Comparison of ENCODE assay signal across 9 cellular contexts in genomic region chr11:35661539-35661938, GRCh38. TPM values are rescaled to one million over a fixed set of nuclear protein-coding genes. Genes with fewer than 3 reads are reported as not detected.
DNase-seq lines count a peak whose midpoint lies in the region; ATAC-seq and TF ChIP-seq lines count a peak whose summit lies in the region.
"Had no signal": no experiment of that assay in that cellular context is flagged by ENCODE, and none has a peak within 500 bp of the region (broad histone marks: within the 10 kb centered on the region; RNA-seq: fewer than 3 reads in every experiment).

No MANE protein-coding gene starts in this region.

- ATAC-seq in DND-41 (ENCODE audit: insufficient read depth, low read depth) (no peak), psoas muscle (no peak), GM19023 (IDR thresholded peaks at IDR 0.05; ENCODE audit: unreplicated experiment) (no peak), HG03159 (IDR thresholded peaks at IDR 0.05; ENCODE audit: unreplicated experiment) (no peak)

- H3K36me3 ChIP-seq in DND-41 (ENCODE audit: insufficient read depth, low read length) (no peaks in the 10 kb centered on the region), PC-9 (ENCODE audit: low read depth) (peaks cover 21% of the 10 kb centered on the region), esophagus squamous epithelium (peaks cover 0 to 8% (median 0%) of the 10 kb centered on the region in 3 donors), psoas muscle (ENCODE audit: insufficient read depth in 1 of 2, low read depth in 1 of 2) (no peaks in the 10 kb centered on the region)

- WGBS in esophagus squamous epithelium, 2 donors: 17 to 18% methylated on average over 5 of the region's 5 CpGs
- WGBS in psoas muscle, 3 donors: 18 to 34% (median 26%) methylated on average over 5 of the region's 5 CpGs

- no peaks in the 10 kb centered on the region for H3K9me2 ChIP-seq in PC-9 (ENCODE audit: insufficient read depth)

- intact Hi-C loops in PC-9 (cut with micrococcal nuclease; ENCODE audit: unreplicated experiment): loop anchor here (5.0 kb wide), 2 partner anchors 136 to 174 kb away; no protein-coding TSS in a partner anchor
- intact Hi-C loops in esophagus squamous epithelium (cut with DNase I): no loop called here
- intact Hi-C loops in psoas muscle (cut with DNase I): no loop called here

- TF ChIP-seq CTCF in DND-41 (IDR thresholded peaks at IDR 0.05; ENCODE audit: borderline replicate concordance, extremely low read depth, low read length, poor library complexity, severe bottlenecking): no peak
- no peak for TF ChIP-seq CTCF in PC-9 (conservative IDR thresholded peaks at IDR 0.05)
- TF ChIP-seq CTCF in esophagus squamous epithelium (IDR thresholded peaks at IDR 0.05): no peak
- no peak for TF ChIP-seq CTCF in psoas muscle (IDR thresholded peaks at IDR 0.05)

- H4K20me1 ChIP-seq in DND-41 (ENCODE audit: insufficient read depth, low read length) (no peaks in the 10 kb centered on the region), PC-9 (ENCODE audit: insufficient read depth) (no peaks in the 10 kb centered on the region)

- H3K4me1 ChIP-seq in DND-41 (ENCODE audit: insufficient read depth, low read length): peaks cover 17% of the 10 kb centered on the region
- H3K4me1 ChIP-seq in PC-9 (replicated peaks; ENCODE audit: insufficient read depth): peaks cover 46% of the 10 kb centered on the region
- peaks cover 11 to 44% (median 14%) of the 10 kb centered on the region in 3 donors for H3K4me1 ChIP-seq in esophagus squamous epithelium
- H3K4me1 ChIP-seq in psoas muscle: peaks cover 10% of the 10 kb centered on the region

- H3K79me2 ChIP-seq in DND-41 (ENCODE audit: insufficient read depth, low read length) (no peaks in the 10 kb centered on the region), PC-9 (ENCODE audit: low read depth) (peaks cover 36% of the 10 kb centered on the region)

- DNase-seq in DND-41: no peak
- DNase-seq in PC-9: no peak
- DNase-seq in esophagus squamous epithelium (lab: John Stamatoyannopoulos, UW): no peak
- DNase-seq in psoas muscle: no peak
- DNase-seq in NOMO-1 treated with dmso at 0.1 percent for 144 hours (lab: John Stamatoyannopoulos, UW; ENCODE audit: unreplicated experiment): no peak
- DNase-seq in stimulated activated CD4-positive, alpha-beta T cell treated with anti-CD3 and anti-CD28 coated beads, Interleukin-2, amount 100 ng/mL, for 48 hours: no peak
- DNase-seq: trophoblast cell had no signal

- POLR2A ChIA-PET in PC-9 (lab: Charles Lee; ENCODE audit: unreplicated experiment): interaction anchor here (0.6 kb wide), 1 partner anchor 596 kb away, joined by 3 read pairs; no protein-coding TSS in a partner anchor

- TF ChIP-seq POLR2A in esophagus squamous epithelium (IDR thresholded peaks at IDR 0.05): no peak

- H3K27ac ChIP-seq in DND-41 (ENCODE audit: low read length) (no peak overlapping the region), PC-9 (peak overlapping the region; percentile 89), esophagus squamous epithelium (peak overlapping the region; percentile 89 to 97 (median 94)), psoas muscle (peak overlapping the region; percentile 98)

- no TSS peak for BruUV-seq in PC-9 (replicated peaks; lab: Mats Ljungman, UMichigan)

- no peak overlapping the region for H3K9ac ChIP-seq in DND-41 (ENCODE audit: low read depth, low read length)

- H3K27me3 ChIP-seq in DND-41 (ENCODE audit: insufficient read depth, low read length, poor library complexity) (no peaks in the 10 kb centered on the region), PC-9 (ENCODE audit: insufficient read depth, low read depth) (no peaks in the 10 kb centered on the region), esophagus squamous epithelium (peaks cover 0 to 9% (median 0%) of the 10 kb centered on the region in 4 donors), psoas muscle (ENCODE audit: insufficient read depth in 3 of 3, low read length in 2 of 3) (no peaks in the 10 kb centered on the region)

- H3K4me3 ChIP-seq in DND-41 (ENCODE audit: low read depth in 1 of 2, low read length in 2 of 2) (no peak overlapping the region), PC-9 (peak overlapping the region; percentile 88), esophagus squamous epithelium (peak overlapping the region in 3 of 4 donors; percentile 72 to 88 (median 77)), psoas muscle (peak overlapping the region; percentile 82)

- H3K4me2 ChIP-seq in DND-41 (ENCODE audit: insufficient read depth, low read length): no peak overlapping the region
- H3K4me2 ChIP-seq in PC-9: peak overlapping the region; percentile 87

- peak overlapping the region; percentile 82 for H2AFZ ChIP-seq in DND-41 (ENCODE audit: low read depth, low read length)
- peak overlapping the region; percentile 92 for H2AFZ ChIP-seq in PC-9

- CTCF ChIA-PET in PC-9 (lab: Charles Lee): interaction anchor here (0.6 kb wide), 1 partner anchor 160 kb away, joined by 8 read pairs; no protein-coding TSS in a partner anchor

- H3K9me3 ChIP-seq in DND-41 (ENCODE audit: insufficient read depth, low read length, severe bottlenecking) (peaks cover 7% of the 10 kb centered on the region), PC-9 (ENCODE audit: insufficient read depth, low read depth) (peaks cover 26% of the 10 kb centered on the region), esophagus squamous epithelium (peaks cover 0 to 20% (median 0%) of the 10 kb centered on the region in 3 donors), psoas muscle (peaks cover 4% of the 10 kb centered on the region)

- H3F3A ChIP-seq in PC-9 (ENCODE audit: insufficient read depth, low read depth): peaks cover 13% of the 10 kb centered on the region

RNA-seq across cellular contexts. Expression of gene TRIM44, which starts 1.0 kb away (rescaled TPM):
- 91.7 and 100 TPM in 2 replicates for total RNA-seq in PC-9 (2021)
- total RNA-seq in esophagus squamous epithelium: 10 to 100 TPM in 2 of 4 donors, 1 to 10 TPM in 2; 6.8 to 32.0 (median 13.5) TPM
- 10 to 100 TPM; 34.0 to 46.8 (median 41.9) TPM for total RNA-seq in psoas muscle
- polyA plus RNA-seq in psoas muscle: 10 to 100 TPM in 2 of 3 donors, 1 to 10 TPM in 1; 6.8 to 32.2 (median 32.0) TPM

RNA-seq across cellular contexts. Expression of gene FJX1, which starts 43.3 kb away (rescaled TPM):
- total RNA-seq in PC-9 (2021) (14.8 and 17.5 TPM in 2 replicates), esophagus squamous epithelium (10 to 100 TPM in 3 of 4 donors, 1 to 10 TPM in 1; 8.8 to 12.4 (median 11.1) TPM), psoas muscle (1 to 10 TPM in 3 of 4 donors, under 1 TPM in 1; 0.75 to 4.0 (median 3.1) TPM)
- 1 to 10 TPM in 1 of 3 donors, under 1 TPM in 2; 0.60 to 8.0 (median 0.96) TPM for polyA plus RNA-seq in psoas muscle

Comparison
In these comparisons a context has a peak if more than half of its experiments do, and no peak if none do; other contexts are left out.
1. H3K4me3 ChIP-seq: peak in PC-9 (single experiment), esophagus squamous epithelium (3 of 4) and psoas muscle (single experiment); none in DND-41 (0 of 2).